In the genomic region with DNA sequence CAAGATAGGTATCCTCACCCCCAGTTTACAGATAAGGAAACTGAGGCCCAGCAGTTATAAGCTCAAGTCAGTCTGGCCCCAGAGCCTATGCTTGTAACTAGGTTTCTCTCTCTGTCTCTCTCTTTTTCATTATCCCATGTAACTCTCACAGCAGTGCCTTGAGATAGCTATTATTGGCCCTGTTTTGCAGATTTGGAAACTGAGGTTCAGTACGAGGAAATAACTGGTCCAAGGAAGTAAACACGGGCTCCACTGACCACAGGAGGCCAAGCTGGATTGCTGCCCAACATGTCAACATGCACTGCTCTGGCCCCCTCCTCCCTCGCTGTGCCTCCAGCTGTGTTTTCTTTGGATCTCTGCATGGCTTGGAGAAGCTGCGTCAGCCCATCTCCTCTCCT, we compare ENCODE assay signal across 2 cellular contexts.
TF ChIP-seq lines count a peak whose summit lies in the region.

No MANE protein-coding gene starts in this region.

TF ChIP-seq in GM23338, 12 proteins besides CTCF, POLR2A, EP300 and RAD21:
- TF ChIP-seq, protein P1, sequence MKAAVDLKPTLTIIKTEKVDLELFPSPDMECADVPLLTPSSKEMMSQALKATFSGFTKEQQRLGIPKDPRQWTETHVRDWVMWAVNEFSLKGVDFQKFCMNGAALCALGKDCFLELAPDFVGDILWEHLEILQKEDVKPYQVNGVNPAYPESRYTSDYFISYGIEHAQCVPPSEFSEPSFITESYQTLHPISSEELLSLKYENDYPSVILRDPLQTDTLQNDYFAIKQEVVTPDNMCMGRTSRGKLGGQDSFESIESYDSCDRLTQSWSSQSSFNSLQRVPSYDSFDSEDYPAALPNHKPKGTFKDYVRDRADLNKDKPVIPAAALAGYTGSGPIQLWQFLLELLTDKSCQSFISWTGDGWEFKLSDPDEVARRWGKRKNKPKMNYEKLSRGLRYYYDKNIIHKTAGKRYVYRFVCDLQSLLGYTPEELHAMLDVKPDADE (IDR thresholded peaks at IDR 0.05), result no peak
- no peak for TF ChIP-seq EZH2phosphoT487 (IDR thresholded peaks at IDR 0.05; ENCODE audit: unreplicated experiment)

TF ChIP-seq in K562, 482 proteins besides CTCF, POLR2A, EP300 and RAD21:
- TF ChIP-seq FOXJ2 (tag; IDR thresholded peaks at IDR 0.05) (0 out of 2 replicates have a peak, but pooled peaks have one; percentile 48), BCOR (IDR thresholded peaks at IDR 0.05) (peak; percentile 25; the same call in 1 of the 2 replicates), POLR2AphosphoS5 (IDR thresholded peaks at IDR 0.05; ENCODE audit: control insufficient read depth, insufficient read depth, low read depth, low read length) (no peak), FOXK2 (conservative IDR thresholded peaks at IDR 0.05 in 1 of 2, IDR thresholded peaks at IDR 0.05 in 1 of 2; ENCODE audit: low read depth in 2 of 2) (0 out of 4 replicates have a peak, but pooled peaks have one; percentile 31 to 37), RBM25 (IDR thresholded peaks at IDR 0.05; ENCODE audit: low read depth, low read length, severe bottlenecking) (peak; percentile 30), ZNF717 (CRISPR knock-in tag; IDR thresholded peaks at IDR 0.05) (no peak), ZNF76 (CRISPR knock-in tag; IDR thresholded peaks at IDR 0.05; ENCODE audit: borderline replicate concordance) (no peak), NFIC (IDR thresholded peaks at IDR 0.05) (0 out of 2 replicates have a peak, but pooled peaks have one; percentile 12)
